In genomic region chr2:17162721-17163120, GRCh38 we compare ENCODE assay signal across 19 cellular contexts.
"Had no signal": no experiment of that assay in that cellular context is flagged by ENCODE, and none has a peak within 500 bp of the region (broad histone marks: within the 10 kb centered on the region; RNA-seq: fewer than 3 reads in every experiment).

No MANE protein-coding gene starts in this region.

- H3K4me3 ChIP-seq: adrenal gland, cardiac muscle cell, dorsolateral prefrontal cortex, left lung, pancreas, spleen, suprapubic skin had no signal

- DNase-seq: activated CD4-positive, alpha-beta memory T cell treated with anti-CD3 and anti-CD28 coated beads for 36 hours; activated CD4-positive, alpha-beta T cell treated with anti-CD3 and anti-CD28 coated beads for 1 hour; activated CD8-positive, alpha-beta memory T cell treated with anti-CD3 and anti-CD28 coated beads, Interleukin-2, amount 10 ng/mL, durations not matched to agents 7 days and 5 days; activated naive CD4-positive, alpha-beta T cell treated with anti-CD3 and anti-CD28 coated beads, Interleukin-2, amount 50 U/mL, for 16 hours; activated T-cell treated with anti-CD3 and anti-CD28 coated beads, Interleukin-2, amount 50 U/mL, for 1 hour; adrenal gland; dorsolateral prefrontal cortex; endodermal cell; erythroblast; hippocampal formation; kidney; left lung; mammary epithelial cell; naive thymus-derived CD8-positive, alpha-beta T cell; pancreas; spleen; trophoblast cell had no signal
